In the genomic region with DNA sequence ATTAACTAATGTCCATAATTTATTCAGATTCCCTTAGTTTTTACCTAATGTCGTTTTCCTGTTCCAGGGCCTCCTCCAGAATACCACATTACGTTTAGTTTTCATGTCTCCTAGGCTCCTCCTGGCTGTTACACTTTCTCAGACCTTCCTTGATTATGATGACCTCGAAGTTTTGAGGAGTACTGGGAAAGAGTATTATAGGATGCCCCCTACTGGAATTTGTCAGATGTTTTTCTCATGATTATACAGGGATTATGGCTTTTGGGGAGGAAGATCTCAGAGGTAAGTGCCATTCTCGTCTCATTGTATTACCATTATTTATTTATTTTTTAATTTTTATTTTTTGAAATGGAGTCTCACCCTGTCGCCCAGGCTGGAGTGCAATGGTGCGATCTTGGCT, we compare ENCODE assay signal across 8 cellular contexts. TPM values are rescaled to one million over a fixed set of nuclear protein-coding genes. Genes with fewer than 3 reads are reported as not detected.
DNase-seq lines count a peak whose midpoint lies in the region; ATAC-seq and TF ChIP-seq lines count a peak whose summit lies in the region.

No MANE protein-coding gene starts in this region.

- H3K36me3 ChIP-seq in psoas muscle (ENCODE audit: insufficient read depth in 1 of 2, low read depth in 1 of 2) = no peaks in the 10 kb centered on the region

- WGBS in psoas muscle, 3 donors = 42 to 53% (median 52%) methylated on average over 6 of the region's 6 CpGs

- ATAC-seq in psoas muscle (peak; percentile 57 to 76 (median 73)), GM21576 (IDR thresholded peaks at IDR 0.05; ENCODE audit: unreplicated experiment) (no peak), GM18873 (IDR thresholded peaks at IDR 0.05; ENCODE audit: low FRiP score, unreplicated experiment) (no peak)

- H3K4me3 ChIP-seq in psoas muscle = no peak overlapping the region

- no peaks in the 10 kb centered on the region for H3K4me1 ChIP-seq in psoas muscle

- DNase-seq in OCI-M1 (lab: John Stamatoyannopoulos, UW) = peak; percentile 90
- peak; percentile 31 for DNase-seq in fibroblast of gingiva (ENCODE audit: low read depth)
- DNase-seq in psoas muscle = no peak
- no peak for DNase-seq in stimulated activated CD4-positive, alpha-beta T cell treated with anti-CD3 and anti-CD28 coated beads, Interleukin-15, amount 100 ng/mL, for 24 hours

- H3K27ac ChIP-seq in 22Rv1 (no peak overlapping the region), psoas muscle (no peak overlapping the region)

- TF ChIP-seq CTCF in 22Rv1 (IDR thresholded peaks at IDR 0.05) = peak; percentile 73
- peak; percentile 10; the same call in 1 of the 2 replicates for TF ChIP-seq CTCF in GM12874 (IDR thresholded peaks at IDR 0.05; ENCODE audit: insufficient read depth, low read depth, low read length)
- TF ChIP-seq CTCF in psoas muscle (IDR thresholded peaks at IDR 0.05) = peak; percentile 42

- no peaks in the 10 kb centered on the region for H3K27me3 ChIP-seq in psoas muscle (ENCODE audit: insufficient read depth in 3 of 3, low read length in 2 of 3)

- intact Hi-C loops in psoas muscle (cut with DNase I) = loop anchor here in 1 of 2 donors (5.0 kb wide), 1 partner anchor 96 kb away; no protein-coding TSS in a partner anchor

- H3K9me3 ChIP-seq in psoas muscle = no peaks in the 10 kb centered on the region

RNA-seq across cellular contexts. Expression of gene C1S, which starts 17.7 kb away (rescaled TPM):
- total RNA-seq in psoas muscle = 10 to 100 TPM; 49.0 to 98.5 (median 75.6) TPM
- polyA plus RNA-seq in psoas muscle = 10 to 100 TPM; 35.9 to 44.4 (median 38.2) TPM

RNA-seq across cellular contexts. Expression of gene LPCAT3, which starts 24.6 kb away (rescaled TPM):
- 10 to 100 TPM; 24.0 to 56.5 (median 41.6) TPM for total RNA-seq in psoas muscle
- 10 to 100 TPM; 13.9 to 26.2 (median 17.4) TPM for polyA plus RNA-seq in psoas muscle

RNA-seq across cellular contexts. Expression of gene C1R, which starts 49.4 kb away (rescaled TPM):
- 10 to 100 TPM; 63.2 to 70.9 (median 68.1) TPM for total RNA-seq in psoas muscle
- 10 to 100 TPM; 32.4 to 58.4 (median 44.5) TPM for polyA plus RNA-seq in psoas muscle

Comparison
In these comparisons a context has a peak if more than half of its experiments do, and no peak if none do; other contexts are left out.
1. CTCF ChIP-seq: peak in every context shown above with its lines; median percentile 73 in 22Rv1; 42 in psoas muscle; 10 in GM12874.
2. DNase-seq: peak in OCI-M1 (single experiment) and fibroblast of gingiva (single experiment); none in psoas muscle (0 of 2) and stimulated activated CD4-positive, alpha-beta T cell treated with anti-CD3 and anti-CD28 coated beads, Interleukin-15, amount 100 ng/mL, for 24 hours (single experiment).
3. ATAC-seq: peak in psoas muscle (4 of 4); none in GM21576 (single experiment) and GM18873 (single experiment).